In the genomic region with DNA sequence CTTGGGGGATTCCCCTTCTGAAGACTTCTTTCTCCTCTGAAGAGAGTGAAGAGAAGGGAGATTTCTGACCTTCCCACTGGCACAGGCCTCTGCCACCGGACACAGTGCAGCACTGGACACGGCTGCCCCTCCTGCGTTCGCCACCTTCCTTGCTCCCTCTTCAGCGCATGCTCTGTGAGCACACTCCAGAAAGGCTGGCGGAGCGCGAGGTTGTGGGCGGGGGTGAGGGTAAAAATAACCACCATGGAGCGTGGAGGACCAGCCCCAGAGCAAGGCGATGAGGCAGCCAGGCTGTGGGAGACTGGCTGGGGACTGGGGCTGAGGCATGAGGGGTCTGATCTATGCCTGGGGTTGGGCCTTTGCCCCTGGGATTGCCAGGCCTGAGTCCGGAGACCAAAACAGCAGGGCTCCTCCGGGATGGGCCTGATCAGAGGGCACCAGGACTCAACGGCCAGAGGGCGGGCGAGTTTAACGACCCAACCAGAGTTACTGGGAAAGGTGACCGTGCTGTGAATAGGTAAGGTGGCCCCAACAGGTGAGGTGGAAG, we compare ENCODE assay signal across 13 cellular contexts.
"Had no signal": no experiment of that assay in that cellular context is flagged by ENCODE, and none has a peak within 500 bp of the region (broad histone marks: within the 10 kb centered on the region; RNA-seq: fewer than 3 reads in every experiment).

No MANE protein-coding gene starts in this region.

- H3K9me3 Mint-ChIP-seq: activated naive CD8-positive, alpha-beta T cell treated with anti-CD3 and anti-CD28 coated beads, Interleukin-2, amount 50 U/mL, for 24 hours had no signal

- H3K4me1 Mint-ChIP-seq: activated naive CD8-positive, alpha-beta T cell treated with anti-CD3 and anti-CD28 coated beads, Interleukin-2, amount 50 U/mL, for 24 hours had no signal

- H3K27me3 Mint-ChIP-seq: activated naive CD8-positive, alpha-beta T cell treated with anti-CD3 and anti-CD28 coated beads, Interleukin-2, amount 50 U/mL, for 24 hours had no signal

- H3K27ac ChIP-seq: lower lobe of right lung, pancreas, suprapubic skin, upper lobe of left lung had no signal

- H3K27ac Mint-ChIP-seq: activated naive CD8-positive, alpha-beta T cell treated with anti-CD3 and anti-CD28 coated beads, Interleukin-2, amount 50 U/mL, for 24 hours had no signal

- ATAC-seq: activated naive CD8-positive, alpha-beta T cell treated with anti-CD3 and anti-CD28 coated beads, Interleukin-2, amount 50 U/mL, for 24 hours; pancreas had no signal

- H3K9me3 ChIP-seq: lower lobe of right lung, pancreas, suprapubic skin, upper lobe of left lung had no signal

- DNase-seq: activated CD4-positive, CD25-positive, alpha-beta regulatory T cell treated with anti-CD3 and anti-CD28 coated beads, Interleukin-2, amount 50 U/mL, for 72 hours; activated naive CD4-positive, alpha-beta T cell treated with Interleukin-2 at 50 U/mL for 16 hours; activated naive CD8-positive, alpha-beta T cell treated with anti-CD3 and anti-CD28 coated beads, Interleukin-2, amount 50 U/mL, for 24 hours; activated T-cell treated with anti-CD3 and anti-CD28 coated beads for 4 hours; aorta; hippocampal formation; lower lobe of right lung; pancreas; stimulated activated CD4-positive, alpha-beta T cell treated with anti-CD3 and anti-CD28 coated beads, Interleukin-2, amount 100 ng/mL, for 48 hours; stimulated activated naive CD4-positive, alpha-beta T cell; T-helper 9 cell had no signal

- H3K4me3 Mint-ChIP-seq: activated naive CD8-positive, alpha-beta T cell treated with anti-CD3 and anti-CD28 coated beads, Interleukin-2, amount 50 U/mL, for 24 hours had no signal

- H3K4me1 ChIP-seq: lower lobe of right lung, pancreas had no signal

- H3K4me3 ChIP-seq: lower lobe of right lung, pancreas, suprapubic skin, upper lobe of left lung had no signal

- H3K36me3 ChIP-seq: lower lobe of right lung, pancreas, suprapubic skin, upper lobe of left lung had no signal

- H3K27me3 ChIP-seq: pancreas, suprapubic skin, upper lobe of left lung had no signal
